Comparison of ENCODE assay signal across 8 cellular contexts in the genomic region with DNA sequence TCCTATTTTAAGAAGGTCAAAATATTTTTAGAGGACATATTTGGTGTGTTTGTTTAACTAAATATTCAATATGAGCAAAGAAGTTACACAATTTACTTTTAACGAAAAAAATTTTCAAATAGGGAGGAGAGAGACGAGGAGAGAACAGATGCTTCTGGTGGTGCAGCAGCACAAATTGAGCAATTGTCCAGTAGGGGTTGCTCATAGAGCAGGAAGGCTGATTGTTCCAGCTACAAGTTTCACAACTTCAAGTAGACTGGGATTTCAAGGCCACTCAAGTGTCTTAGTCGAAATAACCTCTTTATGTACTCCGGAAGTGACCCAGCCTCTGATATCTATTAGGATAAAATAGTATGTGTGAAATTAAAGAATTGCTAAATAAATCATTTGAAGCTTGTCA.
A peak's percentile ranks its signal among the peaks of the same experiment; 100 is the strongest.
DNase-seq lines count a peak whose midpoint lies in the region; ATAC-seq, FAIRE-seq and TF ChIP-seq lines count a peak whose summit lies in the region.

No MANE protein-coding gene starts in this region.

- H4K8ac ChIP-seq in H1 (ENCODE audit: extremely low read depth, insufficient read depth, low read length): no peak overlapping the region

- peak overlapping the region in 1 of 3 experiments; percentile 4 for H3K27ac Mint-ChIP-seq in nephron

- no peak overlapping the region for H2BK12ac ChIP-seq in H1 (ENCODE audit: low read depth, low read length)

- no peak overlapping the region for H4K5ac ChIP-seq in H1 (ENCODE audit: insufficient read length, low read depth, low read length)

- no peaks in the 10 kb centered on the region for H3K27me3 Mint-ChIP-seq in nephron (ENCODE audit: low read depth)

- no peaks in the 10 kb centered on the region for H3K27me3 ChIP-seq in H1 (replicated peaks in 1 of 4; ENCODE audit: control insufficient read depth in 3 of 4, extremely low read depth in 1 of 4, insufficient read depth in 3 of 4, low read length in 3 of 4)

- no peak for ATAC-seq in HG03108 (IDR thresholded peaks at IDR 0.05; ENCODE audit: unreplicated experiment)
- no peak for ATAC-seq in HG02852 (IDR thresholded peaks at IDR 0.05; ENCODE audit: unreplicated experiment)

- no peak overlapping the region for H2BK120ac ChIP-seq in H1 (replicated peaks; ENCODE audit: low read depth, low read length)

- no peak for TF ChIP-seq POLR2A in H1 (IDR thresholded peaks at IDR 0.05; ENCODE audit: control extremely low read depth in 1 of 2, low read depth in 2 of 2, low read length in 2 of 2)

- no peaks in the 10 kb centered on the region for H3K9me3 ChIP-seq in H1 (ENCODE audit: insufficient read depth in 2 of 2, low read depth in 1 of 2, low read length in 1 of 2)

- no peak overlapping the region for H2BK15ac ChIP-seq in H1 (ENCODE audit: low read length)

- H3K9ac ChIP-seq in H1 (replicated peaks in 1 of 4; ENCODE audit: extremely low read depth in 1 of 4, low read depth in 3 of 4, low read length in 3 of 4): no peak overlapping the region

- TF ChIP-seq EP300 in H1 (IDR thresholded peaks at IDR 0.05; ENCODE audit: borderline replicate concordance in 1 of 2, low read depth in 2 of 2, low read length in 2 of 2): no peak

- H3K27ac ChIP-seq in H1 (ENCODE audit: low read depth, low read length): no peak overlapping the region

- H3K4me3 ChIP-seq in H1 (ENCODE audit: extremely low read depth in 1 of 4, insufficient read depth in 2 of 4, low read depth in 3 of 4, low read length in 4 of 4): no peak overlapping the region

- no peaks in the 10 kb centered on the region for H3K36me3 Mint-ChIP-seq in nephron (ENCODE audit: low read depth)

- no peak overlapping the region for H2AFZ ChIP-seq in H1 (ENCODE audit: low read length)

- no peak overlapping the region for H2AK5ac ChIP-seq in H1 (ENCODE audit: low read depth, low read length)

- no peak overlapping the region for H4K91ac ChIP-seq in H1 (replicated peaks; ENCODE audit: insufficient read length, low read length)

- no peak overlapping the region for H3K4me2 ChIP-seq in H1 (ENCODE audit: insufficient read depth in 1 of 2, low read depth in 2 of 2, low read length in 2 of 2)

- no peak overlapping the region for H3K4me3 Mint-ChIP-seq in nephron

- no peaks in the 10 kb centered on the region; the same call in 1 of the 2 replicates for H3K23me2 ChIP-seq in H1 (ENCODE audit: low read depth, low read length)

- CTCF ChIA-PET in H1 (lab: Charles Lee; ENCODE audit: partially characterized antibody): interaction anchor here (0.8 to 1.7 kb wide), 21 partner anchors 9 to 672 kb away, joined by 3 to 6 read pairs (median 3); no protein-coding TSS in a partner anchor

- H4K20me1 ChIP-seq in H1 (replicated peaks in 1 of 2; ENCODE audit: control insufficient read depth in 1 of 2, insufficient read depth in 2 of 2, low read length in 2 of 2): no peaks in the 10 kb centered on the region

- H3K36me3 ChIP-seq in H1 (ENCODE audit: control insufficient read depth in 2 of 4, insufficient read depth in 4 of 4, low read length in 3 of 4): no peaks in the 10 kb centered on the region

- WGBS in H1 (ENCODE audit: extremely low coverage in 1 of 2, insufficient coverage in 1 of 2, insufficient read length in 1 of 2, insufficient replicate concordance in 2 of 2, low coverage in 1 of 2, low lambda C conversion rate in 2 of 2, missing lambda C conversion rate in 1 of 2), 2 experiments: 78% methylated on average over 4 of the region's 4 CpGs; no CpG with 5 or more reads in 1 of the 2 experiments

- H3K14ac ChIP-seq in H1 (ENCODE audit: insufficient read length): no peak overlapping the region

- H3K18ac ChIP-seq in H1 (ENCODE audit: extremely low read depth, low read length): no peak overlapping the region

- POLR2A ChIA-PET in H1 (lab: Charles Lee; ENCODE audit: partially characterized antibody): no interaction called here

- no peaks in the 10 kb centered on the region for H3K4me1 ChIP-seq in H1 (replicated peaks in 1 of 4; ENCODE audit: control insufficient read depth in 3 of 4, insufficient read depth in 4 of 4, low read length in 3 of 4)

- TF ChIP-seq CTCF in H1 (IDR thresholded peaks at IDR 0.05; ENCODE audit: control extremely low read depth in 1 of 3, insufficient read depth in 1 of 3, low read depth in 1 of 3, low read length in 3 of 3) (peak in 2 of 3 experiments; percentile 50 to 69; a peak in 3 of 4 replicates), nephron (IDR thresholded peaks at IDR 0.05; ENCODE audit: unreplicated experiment in 3 of 3) (peak; percentile 50 to 63 (median 57))

- peaks cover 25% of the 10 kb centered on the region for H3K4me1 Mint-ChIP-seq in nephron

- H3K23ac ChIP-seq in H1 (ENCODE audit: insufficient read length): no peak overlapping the region

- no peak overlapping the region for H2BK5ac ChIP-seq in H1 (ENCODE audit: low read depth, low read length)

- FAIRE-seq in H1 (lab: Jason Lieb, UNC): peak; percentile 87

- no peak overlapping the region for H3K56ac ChIP-seq in H1 (replicated peaks; ENCODE audit: insufficient read length, low read depth, low read length)

- peak; percentile 16 for DNase-seq in ELF-1 (ENCODE audit: low read depth, low spot score)
- peak; percentile 55 for DNase-seq in NCI-H446 treated with DMSO at 0.1 percent for 48 hours (lab: John Stamatoyannopoulos, UW)
- DNase-seq in H1 (ENCODE audit: low read depth in 1 of 2, low spot score in 2 of 2): no peak
- DNase-seq in GOT3 (lab: John Stamatoyannopoulos, UW): no peak
- no peak for DNase-seq in NCI-H2196 (lab: John Stamatoyannopoulos, UW; ENCODE audit: unreplicated experiment)

- no peaks in the 10 kb centered on the region for H3K9me3 Mint-ChIP-seq in nephron

- H3K79me1 ChIP-seq in H1 (ENCODE audit: low read depth, low read length): no peaks in the 10 kb centered on the region

- H3K4ac ChIP-seq in H1 (replicated peaks; ENCODE audit: insufficient read length, low read depth, low read length): no peak overlapping the region

- H2BK20ac ChIP-seq in H1 (ENCODE audit: low read length): no peak overlapping the region

- no peaks in the 10 kb centered on the region for H3K79me2 ChIP-seq in H1 (ENCODE audit: control insufficient read depth in 1 of 2, insufficient read depth in 2 of 2, low read length in 2 of 2)

- peak; percentile 73 to 77 for TF ChIP-seq RAD21 in H1 (IDR thresholded peaks at IDR 0.05 in 1 of 2, conservative IDR thresholded peaks at IDR 0.05 in 1 of 2; ENCODE audit: low read depth in 2 of 2, low read length in 2 of 2)

TF ChIP-seq in H1, 55 proteins besides CTCF, POLR2A, EP300 and RAD21:
- no peak for TF ChIP-seq ASH2L (IDR thresholded peaks at IDR 0.05; ENCODE audit: low read length)
- TF ChIP-seq RXRA (IDR thresholded peaks at IDR 0.05; ENCODE audit: insufficient read depth, low read depth, low read length): no peak
- no peak for TF ChIP-seq TCF12 (IDR thresholded peaks at IDR 0.05; ENCODE audit: low read depth, low read length)
- peak; percentile 85 for TF ChIP-seq CEBPB (IDR thresholded peaks at IDR 0.05; ENCODE audit: low read depth, low read length)
- no peak for TF ChIP-seq CHD2 (IDR thresholded peaks at IDR 0.05; ENCODE audit: low read length)

Comparison
In these comparisons a context has a peak if more than half of its experiments do, and no peak if none do; other contexts are left out.
1. DNase-seq: peak in ELF-1 (single experiment) and NCI-H446 treated with DMSO at 0.1 percent for 48 hours (single experiment); none in H1 (0 of 2), GOT3 (single experiment) and NCI-H2196 (single experiment).